ENCODE assay signal across 8 cellular contexts in genomic region chr7:26101471-26102151, GRCh38. TPM values are rescaled to one million over a fixed set of nuclear protein-coding genes. Genes with fewer than 3 reads are reported as not detected.
DNase-seq lines count a peak whose midpoint lies in the region; ATAC-seq, FAIRE-seq and TF ChIP-seq lines count a peak whose summit lies in the region.

No MANE protein-coding gene starts in this region.

- H3K4me2 ChIP-seq in neuronal stem cell (ENCODE audit: insufficient read depth, low read length, poor library complexity, severe bottlenecking): peak overlapping the region; percentile 37

- H3K4me3 ChIP-seq in neuronal stem cell (ENCODE audit: low read length in 2 of 2): peak overlapping the region in 1 of 2 donors; percentile 51

- H4K8ac ChIP-seq in neuronal stem cell (ENCODE audit: low read depth, low read length): no peak overlapping the region

- H3K18ac ChIP-seq in neuronal stem cell (ENCODE audit: low read length): peak overlapping the region; percentile 53

- no peak overlapping the region for H3K23ac ChIP-seq in neuronal stem cell (ENCODE audit: low read depth, low read length, poor library complexity)

- H3K27me3 Mint-ChIP-seq in central memory CD8-positive, alpha-beta T cell: peaks cover 8% of the 10 kb centered on the region

- peak overlapping the region; percentile 71 for H3K27ac ChIP-seq in neuronal stem cell (replicated peaks; ENCODE audit: low read length)

- H2AFZ ChIP-seq in neuronal stem cell (ENCODE audit: low read length): peak overlapping the region; percentile 91

- DNase-seq in GM12892 (ENCODE audit: insufficient read length) (no peak), neuronal stem cell (ENCODE audit: low spot score) (peak; percentile 51), NCI-H524 treated with DMSO at 0.1 percent for 48 hours (lab: John Stamatoyannopoulos, UW) (no peak), GM19240 (ENCODE audit: insufficient read length, low spot score) (no peak), NCI-H1417 treated with DMSO at 0.1 percent for 48 hours (lab: John Stamatoyannopoulos, UW) (no peak)
- DNase-seq in central memory CD8-positive, alpha-beta T cell (ENCODE audit: low spot score in 2 of 2): no peak
- DNase-seq in activated CD8-positive, alpha-beta memory T cell treated with anti-CD3 and anti-CD28 coated beads, Interleukin-2, amount 50 U/mL, for 48 hours: no peak

- H2BK5ac ChIP-seq in neuronal stem cell (ENCODE audit: low read length): no peak overlapping the region

- no peak overlapping the region for H3K14ac ChIP-seq in neuronal stem cell (ENCODE audit: low read length)

- peaks cover 4% of the 10 kb centered on the region for H3K36me3 Mint-ChIP-seq in central memory CD8-positive, alpha-beta T cell (ENCODE audit: insufficient read depth)

- ATAC-seq in HG03432 (IDR thresholded peaks at IDR 0.05; ENCODE audit: unreplicated experiment): peak; percentile 59
- ATAC-seq in central memory CD8-positive, alpha-beta T cell (replicated peaks; ENCODE audit: extremely low read depth, poor library complexity, severe bottlenecking): no peak

- peak; percentile 52; the same call in 1 of the 2 replicates for TF ChIP-seq POLR2A in GM12892 (IDR thresholded peaks at IDR 0.05; ENCODE audit: low read depth, low read length)

- H3K27ac Mint-ChIP-seq in central memory CD8-positive, alpha-beta T cell (ENCODE audit: low read depth): no peak overlapping the region

- no peak for FAIRE-seq in GM12892 (lab: Jason Lieb, UNC)

- peak overlapping the region; percentile 36 for H3K4me3 Mint-ChIP-seq in central memory CD8-positive, alpha-beta T cell

- H3K9me3 Mint-ChIP-seq in central memory CD8-positive, alpha-beta T cell: no peaks in the 10 kb centered on the region

- no peaks in the 10 kb centered on the region for H3K9me3 ChIP-seq in neuronal stem cell (replicated peaks in 1 of 2; ENCODE audit: control insufficient read depth in 2 of 2, insufficient read depth in 1 of 2, low read depth in 1 of 2, low read length in 2 of 2)

- H2BK15ac ChIP-seq in neuronal stem cell (ENCODE audit: low read length): no peak overlapping the region

- H3K4ac ChIP-seq in neuronal stem cell (ENCODE audit: low read length): no peak overlapping the region

- no peak overlapping the region for H4K91ac ChIP-seq in neuronal stem cell (ENCODE audit: low read depth, low read length, poor library complexity)

- no peaks in the 10 kb centered on the region for H3K79me1 ChIP-seq in neuronal stem cell (ENCODE audit: low read depth, low read length)

- H2BK120ac ChIP-seq in neuronal stem cell (ENCODE audit: low read depth, low read length): no peak overlapping the region

- no peak overlapping the region for H2AK5ac ChIP-seq in neuronal stem cell (ENCODE audit: low read depth, low read length)

- H3K36me3 ChIP-seq in neuronal stem cell (replicated peaks in 1 of 2; ENCODE audit: control insufficient read depth in 2 of 2, insufficient read depth in 2 of 2, low read length in 2 of 2): peaks cover 0 to 13% of the 10 kb centered on the region in 2 donors

- H2BK12ac ChIP-seq in neuronal stem cell (ENCODE audit: low read length): no peak overlapping the region

- H3K27me3 ChIP-seq in neuronal stem cell (ENCODE audit: control insufficient read depth in 3 of 3, insufficient read depth in 3 of 3, low read depth in 1 of 3, low read length in 3 of 3): no peaks in the 10 kb centered on the region

- peaks cover 14% of the 10 kb centered on the region for H3K4me1 Mint-ChIP-seq in central memory CD8-positive, alpha-beta T cell

- WGBS in neuronal stem cell (ENCODE audit: extremely low coverage in 2 of 2, insufficient read length in 2 of 2, insufficient replicate concordance in 1 of 2), 2 donors: no CpG with 5 or more reads among the region's 13 CpGs

- peaks cover 14 to 17% of the 10 kb centered on the region in 2 donors for H3K4me1 ChIP-seq in neuronal stem cell (ENCODE audit: control insufficient read depth in 2 of 2, insufficient read depth in 1 of 2, low read depth in 1 of 2, low read length in 2 of 2)

- H3K9ac ChIP-seq in neuronal stem cell (ENCODE audit: low read depth, low read length, poor library complexity): no peak overlapping the region

RNA-seq across cellular contexts. Expression of gene NFE2L3, which starts 50.4 kb away (rescaled TPM):
- 17.1 TPM for polyA plus RNA-seq in GM12892 (2012; ENCODE audit: missing spikeins)
- polyA plus RNA-seq in neuronal stem cell (2013, experiment 1 of 2): 4.0 TPM
- polyA plus RNA-seq in neuronal stem cell (2013, experiment 2 of 2): 4.1 TPM
